ENCODE assay signal across 11 cellular contexts in the genomic region with DNA sequence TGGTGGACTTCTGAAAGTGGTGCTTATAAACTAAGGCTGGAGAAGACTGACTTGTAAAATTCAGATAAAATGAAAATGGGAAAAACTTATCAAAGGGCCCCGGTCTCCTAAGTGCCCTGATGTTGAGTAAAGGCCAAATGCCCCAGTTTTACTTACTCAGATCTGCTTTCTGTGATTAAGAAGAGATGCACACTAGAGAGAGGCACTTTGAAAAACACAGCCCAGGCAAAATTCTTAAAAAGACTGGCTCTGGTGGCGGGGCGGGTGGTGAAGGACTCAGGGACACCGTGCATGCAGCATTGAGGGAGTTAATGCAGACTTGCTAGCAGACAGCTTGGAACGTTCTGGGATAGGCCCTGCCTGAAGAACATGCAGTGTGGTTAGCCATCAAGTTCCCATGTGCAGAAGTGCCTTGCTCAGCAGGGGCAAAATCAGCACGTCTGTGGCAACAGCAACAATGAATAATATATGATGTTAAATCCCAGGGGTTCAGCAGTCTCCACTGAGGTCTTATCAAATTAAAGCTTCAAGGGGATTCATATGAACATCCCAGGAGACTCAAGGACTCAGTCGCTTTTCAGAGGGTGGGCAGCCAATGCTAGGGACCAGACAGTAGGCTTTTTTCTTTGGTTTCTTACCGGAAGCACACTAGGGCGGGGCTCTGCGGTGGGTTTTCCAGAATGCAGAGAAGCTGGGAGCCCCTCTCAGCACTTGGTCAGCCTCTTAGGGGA.
DNase-seq lines count a peak whose midpoint lies in the region; ATAC-seq lines count a peak whose summit lies in the region.
"Had no signal": no experiment of that assay in that cellular context is flagged by ENCODE, and none has a peak within 500 bp of the region (broad histone marks: within the 10 kb centered on the region; RNA-seq: fewer than 3 reads in every experiment).

No MANE protein-coding gene starts in this region.

- no peaks in the 10 kb centered on the region for H3K9me3 Mint-ChIP-seq in activated naive CD8-positive, alpha-beta T cell treated with anti-CD3 and anti-CD28 coated beads, Interleukin-2, amount 10 ng/mL, durations not matched to agents 7 days and 5 days
- no peaks in the 10 kb centered on the region for H3K9me3 Mint-ChIP-seq in naive B cell
- H3K9me3 Mint-ChIP-seq: nephron progenitor cell, type B pancreatic cell had no signal

- peak; percentile 26 for ATAC-seq in HG02759 (IDR thresholded peaks at IDR 0.05; ENCODE audit: unreplicated experiment)
- ATAC-seq in activated naive CD8-positive, alpha-beta T cell treated with anti-CD3 and anti-CD28 coated beads, Interleukin-2, amount 10 ng/mL, durations not matched to agents 7 days and 5 days (ENCODE audit: low read depth) = peak; percentile 33
- ATAC-seq in naive B cell (ENCODE audit: low read depth in 2 of 2) = peak in 1 of 2 donors; percentile 27
- ATAC-seq in HG02840 (IDR thresholded peaks at IDR 0.05; ENCODE audit: low FRiP score, unreplicated experiment) = no peak
- no peak for ATAC-seq in HG03280 (IDR thresholded peaks at IDR 0.05; ENCODE audit: unreplicated experiment)

- peak overlapping the region; percentile 79 for H3K27ac Mint-ChIP-seq in activated naive CD8-positive, alpha-beta T cell treated with anti-CD3 and anti-CD28 coated beads, Interleukin-2, amount 10 ng/mL, durations not matched to agents 7 days and 5 days
- H3K27ac Mint-ChIP-seq in naive B cell = peak overlapping the region in 3 of 6 donors; percentile 45 to 63 (median 51)
- H3K27ac Mint-ChIP-seq: nephron progenitor cell, type B pancreatic cell had no signal

- POLR2A ChIA-PET in activated naive CD8-positive, alpha-beta T cell treated with anti-CD3 and anti-CD28 coated beads, Interleukin-2, amount 10 ng/mL, durations not matched to agents 7 days and 5 days (lab: Charles Lee) = interaction anchor here (0.8 to 2.3 kb wide), 2 partner anchors 9 to 17 kb away, joined by 3 to 9 read pairs; no protein-coding TSS in a partner anchor

- DNase-seq in D341Med (ENCODE audit: low spot score) (peak; percentile 34), naive B cell (no peak), pons (ENCODE audit: low spot score) (no peak), NCI-H1092 (lab: John Stamatoyannopoulos, UW) (no peak)
- DNase-seq in activated naive CD8-positive, alpha-beta T cell treated with anti-CD3 and anti-CD28 coated beads, Interleukin-2, amount 10 ng/mL, durations not matched to agents 7 days and 5 days = no peak
- DNase-seq: nephron progenitor cell, SIG-M5 had no signal

- peaks cover 2% of the 10 kb centered on the region for H3K4me1 Mint-ChIP-seq in activated naive CD8-positive, alpha-beta T cell treated with anti-CD3 and anti-CD28 coated beads, Interleukin-2, amount 10 ng/mL, durations not matched to agents 7 days and 5 days
- peaks cover 45 to 82% (median 55%) of the 10 kb centered on the region in 3 donors for H3K4me1 Mint-ChIP-seq in naive B cell

- peaks cover 8% of the 10 kb centered on the region for H3K36me3 Mint-ChIP-seq in activated naive CD8-positive, alpha-beta T cell treated with anti-CD3 and anti-CD28 coated beads, Interleukin-2, amount 10 ng/mL, durations not matched to agents 7 days and 5 days
- H3K36me3 Mint-ChIP-seq in naive B cell = no peaks in the 10 kb centered on the region
- H3K36me3 Mint-ChIP-seq: type B pancreatic cell had no signal

- H3K4me3 Mint-ChIP-seq in activated naive CD8-positive, alpha-beta T cell treated with anti-CD3 and anti-CD28 coated beads, Interleukin-2, amount 10 ng/mL, durations not matched to agents 7 days and 5 days = peak overlapping the region; percentile 65
- peak overlapping the region in 6 of 8 donors; percentile 14 to 53 (median 21) for H3K4me3 Mint-ChIP-seq in naive B cell
- H3K4me3 Mint-ChIP-seq: nephron progenitor cell, type B pancreatic cell had no signal

- no peaks in the 10 kb centered on the region for H3K27me3 Mint-ChIP-seq in activated naive CD8-positive, alpha-beta T cell treated with anti-CD3 and anti-CD28 coated beads, Interleukin-2, amount 10 ng/mL, durations not matched to agents 7 days and 5 days
- no peaks in the 10 kb centered on the region for H3K27me3 Mint-ChIP-seq in naive B cell

Comparison
In these comparisons a context has a peak if more than half of its experiments do, and no peak if none do; other contexts are left out.
1. ATAC-seq: peak in HG02759 (single experiment) and activated naive CD8-positive, alpha-beta T cell treated with anti-CD3 and anti-CD28 coated beads, Interleukin-2, amount 10 ng/mL, durations not matched to agents 7 days and 5 days (single experiment); none in HG02840 (single experiment) and HG03280 (single experiment).